1 cellular context compared by ENCODE assay signal in genomic region chr9:136296434-136297015, GRCh38.
TF ChIP-seq lines count a peak whose summit lies in the region.

No MANE protein-coding gene starts in this region.

TF ChIP-seq in HCT116, 20 proteins besides CTCF, POLR2A, EP300 and RAD21 (continued from another document):
- no peak for TF ChIP-seq ATF3 (IDR thresholded peaks at IDR 0.05)
- TF ChIP-seq, protein P1, sequence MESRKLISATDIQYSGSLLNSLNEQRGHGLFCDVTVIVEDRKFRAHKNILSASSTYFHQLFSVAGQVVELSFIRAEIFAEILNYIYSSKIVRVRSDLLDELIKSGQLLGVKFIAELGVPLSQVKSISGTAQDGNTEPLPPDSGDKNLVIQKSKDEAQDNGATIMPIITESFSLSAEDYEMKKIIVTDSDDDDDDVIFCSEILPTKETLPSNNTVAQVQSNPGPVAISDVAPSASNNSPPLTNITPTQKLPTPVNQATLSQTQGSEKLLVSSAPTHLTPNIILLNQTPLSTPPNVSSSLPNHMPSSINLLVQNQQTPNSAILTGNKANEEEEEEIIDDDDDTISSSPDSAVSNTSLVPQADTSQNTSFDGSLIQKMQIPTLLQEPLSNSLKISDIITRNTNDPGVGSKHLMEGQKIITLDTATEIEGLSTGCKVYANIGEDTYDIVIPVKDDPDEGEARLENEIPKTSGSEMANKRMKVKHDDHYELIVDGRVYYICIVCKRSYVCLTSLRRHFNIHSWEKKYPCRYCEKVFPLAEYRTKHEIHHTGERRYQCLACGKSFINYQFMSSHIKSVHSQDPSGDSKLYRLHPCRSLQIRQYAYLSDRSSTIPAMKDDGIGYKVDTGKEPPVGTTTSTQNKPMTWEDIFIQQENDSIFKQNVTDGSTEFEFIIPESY (IDR thresholded peaks at IDR 0.05; ENCODE audit: extremely low read depth, insufficient replicate concordance, low read length), result no peak
- no peak for TF ChIP-seq ELF1 (IDR thresholded peaks at IDR 0.05; ENCODE audit: borderline replicate concordance, low read depth)
- TF ChIP-seq CEBPB (IDR thresholded peaks at IDR 0.05; ENCODE audit: low read depth), result no peak
- no peak for TF ChIP-seq POLR2AphosphoS5 (IDR thresholded peaks at IDR 0.05; ENCODE audit: low read depth, low read length)
- TF ChIP-seq SP1 (IDR thresholded peaks at IDR 0.05; ENCODE audit: low read depth), result no peak
